In genomic region chr2:191682148-191682547, GRCh38 we compare ENCODE assay signal across 12 cellular contexts. TPM values are rescaled to one million over a fixed set of nuclear protein-coding genes. Genes with fewer than 3 reads are reported as not detected.
DNase-seq lines count a peak whose midpoint lies in the region; ATAC-seq and TF ChIP-seq lines count a peak whose summit lies in the region.
"Had no signal": no experiment of that assay in that cellular context is flagged by ENCODE, and none has a peak within 500 bp of the region (broad histone marks: within the 10 kb centered on the region; RNA-seq: fewer than 3 reads in every experiment).

No MANE protein-coding gene starts in this region.

- H3K27ac Mint-ChIP-seq in HFFc6, result peak overlapping the region; percentile 92
- H3K27ac Mint-ChIP-seq in activated naive CD8-positive, alpha-beta T cell treated with anti-CD3 and anti-CD28 coated beads for 36 hours, result peak overlapping the region; percentile 41
- H3K27ac Mint-ChIP-seq in immature natural killer cell, result peak overlapping the region; percentile 21 to 97 (median 60)
- no peak overlapping the region for H3K27ac Mint-ChIP-seq in nephron progenitor cell

- DNase-seq in AG10803 (ENCODE audit: low read depth), result no peak
- no peak for DNase-seq in HFFc6
- DNase-seq in activated naive CD8-positive, alpha-beta T cell treated with anti-CD3 and anti-CD28 coated beads for 36 hours, result no peak
- peak in 1 of 3 donors; percentile 12 for DNase-seq in immature natural killer cell
- DNase-seq in nephron progenitor cell, result no peak
- DNase-seq: CD8-positive, alpha-beta T cell; NCI-H1105; stimulated activated CD4-positive, alpha-beta T cell treated with anti-CD3 and anti-CD28 coated beads, Interleukin-2, amount 100 ng/mL, for 24 hours; stimulated activated naive CD4-positive, alpha-beta T cell treated with Interleukin-2 at 50 U/mL for 16 hours had no signal

- no peak for ATAC-seq in esophagus mucosa
- ATAC-seq in GM21786 (IDR thresholded peaks at IDR 0.05; ENCODE audit: unreplicated experiment), result no peak
- ATAC-seq in HG03025 (IDR thresholded peaks at IDR 0.05; ENCODE audit: low FRiP score, unreplicated experiment), result no peak
- ATAC-seq: CD8-positive, alpha-beta T cell had no signal

- H3K36me3 Mint-ChIP-seq in HFFc6 (ENCODE audit: low read depth), result peaks cover 88% of the 10 kb centered on the region
- H3K36me3 Mint-ChIP-seq in activated naive CD8-positive, alpha-beta T cell treated with anti-CD3 and anti-CD28 coated beads for 36 hours, result peaks cover 46% of the 10 kb centered on the region
- peaks cover 27 to 46% (median 35%) of the 10 kb centered on the region in 3 donors for H3K36me3 Mint-ChIP-seq in immature natural killer cell
- peaks cover 20% of the 10 kb centered on the region for H3K36me3 Mint-ChIP-seq in nephron progenitor cell (ENCODE audit: low read depth)

- H3K27me3 Mint-ChIP-seq in HFFc6 (ENCODE audit: insufficient read depth) (peaks cover 6% of the 10 kb centered on the region), immature natural killer cell (ENCODE audit: low read depth in 3 of 3) (peaks cover 17 to 21% (median 20%) of the 10 kb centered on the region in 3 donors), nephron progenitor cell (ENCODE audit: low read depth, poor library complexity) (no peaks in the 10 kb centered on the region)
- no peaks in the 10 kb centered on the region for H3K27me3 Mint-ChIP-seq in activated naive CD8-positive, alpha-beta T cell treated with anti-CD3 and anti-CD28 coated beads for 36 hours

- peaks cover 25% of the 10 kb centered on the region for H3K9me3 Mint-ChIP-seq in HFFc6
- no peaks in the 10 kb centered on the region for H3K9me3 Mint-ChIP-seq in activated naive CD8-positive, alpha-beta T cell treated with anti-CD3 and anti-CD28 coated beads for 36 hours
- H3K9me3 Mint-ChIP-seq in immature natural killer cell, result no peaks in the 10 kb centered on the region
- H3K9me3 Mint-ChIP-seq in nephron progenitor cell, result no peaks in the 10 kb centered on the region
- H3K9me3 Mint-ChIP-seq: CD8-positive, alpha-beta T cell had no signal

- H3K4me1 Mint-ChIP-seq in HFFc6 (ENCODE audit: low read depth), result peaks cover 76% of the 10 kb centered on the region
- peaks cover 50% of the 10 kb centered on the region for H3K4me1 Mint-ChIP-seq in activated naive CD8-positive, alpha-beta T cell treated with anti-CD3 and anti-CD28 coated beads for 36 hours
- H3K4me1 Mint-ChIP-seq in immature natural killer cell, result peaks cover 47 to 79% of the 10 kb centered on the region in 2 donors
- H3K4me1 Mint-ChIP-seq in nephron progenitor cell, result peaks cover 26% of the 10 kb centered on the region

- H3K4me3 ChIP-seq in AG10803 (ENCODE audit: low read length), result peak overlapping the region; percentile 80

- TF ChIP-seq CTCF in AG10803 (conservative IDR thresholded peaks at IDR 0.05; ENCODE audit: low read length) (no peak), HFFc6 (IDR thresholded peaks at IDR 0.05) (no peak), nephron progenitor cell (IDR thresholded peaks at IDR 0.05) (no peak)

- H3K4me3 Mint-ChIP-seq in HFFc6 (peak overlapping the region; percentile 99), immature natural killer cell (peak overlapping the region; percentile 28 to 99 (median 46)), nephron progenitor cell (no peak overlapping the region)
- H3K4me3 Mint-ChIP-seq in activated naive CD8-positive, alpha-beta T cell treated with anti-CD3 and anti-CD28 coated beads for 36 hours, result peak overlapping the region; percentile 22
- H3K4me3 Mint-ChIP-seq: CD8-positive, alpha-beta T cell had no signal

RNA-seq across cellular contexts. Expression of gene NABP1, which starts 4.2 kb away (rescaled TPM):
- 100 to 1,000 TPM in 5 of 6 experiments, 10 to 100 TPM in 1; 95.9 to 121 (median 109) TPM for total RNA-seq in HFFc6 (2021; fragmentation: NEBNext Ultra II Directional; extraction: Animal tissue kit (Norgen Biotek cat#: 25700))
- total RNA-seq in activated naive CD8-positive, alpha-beta T cell treated with anti-CD3 and anti-CD28 coated beads for 36 hours, result 10 to 100 TPM; 41.1 to 42.1 TPM
- 10 to 100 TPM in 1 of 3 donors, 1 to 10 TPM in 2; 4.1 to 11.9 (median 7.6) TPM for polyA plus RNA-seq in immature natural killer cell
- 32.8 TPM for total RNA-seq in esophagus mucosa
